Comparison of ENCODE assay signal across 8 cellular contexts in the genomic region with DNA sequence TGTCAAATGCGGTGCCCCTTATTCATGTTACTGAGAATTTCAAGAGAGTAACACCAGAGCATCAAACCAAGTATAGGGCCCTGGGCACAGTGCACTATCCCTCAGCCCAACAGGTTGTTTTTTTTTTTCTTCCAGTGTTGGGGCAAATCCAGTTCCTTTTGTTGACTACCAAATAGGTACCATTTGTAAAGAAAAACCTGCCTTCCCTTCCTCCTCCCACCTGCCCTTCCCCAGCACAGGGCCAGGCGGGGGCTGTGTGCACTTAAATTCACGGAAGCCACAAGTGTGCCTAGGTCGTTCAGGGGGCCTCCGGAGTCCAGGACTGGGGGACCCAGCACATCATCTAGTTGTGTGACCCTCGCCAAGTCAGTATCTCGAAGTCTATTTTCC. TPM values are rescaled to one million over a fixed set of nuclear protein-coding genes. Genes with fewer than 3 reads are reported as not detected.
DNase-seq lines count a peak whose midpoint lies in the region; ATAC-seq, FAIRE-seq and TF ChIP-seq lines count a peak whose summit lies in the region.

No MANE protein-coding gene starts in this region.

- peaks cover 40% of the 10 kb centered on the region for H3K4me1 Mint-ChIP-seq in activated CD4-positive, alpha-beta T cell treated with anti-CD3 and anti-CD28 coated beads for 36 hours
- peaks cover 15 to 36% (median 30%) of the 10 kb centered on the region in 3 donors for H3K4me1 Mint-ChIP-seq in T-cell

- no peak for TF ChIP-seq CTCF in gastroesophageal sphincter (IDR thresholded peaks at IDR 0.05)

- H3K9me3 ChIP-seq in gastroesophageal sphincter = no peaks in the 10 kb centered on the region
- no peaks in the 10 kb centered on the region for H3K9me3 ChIP-seq in small intestine (ENCODE audit: control insufficient read depth, low read depth)

- peak overlapping the region; percentile 74 to 94 (median 88) for H3K27ac ChIP-seq in gastroesophageal sphincter
- peak overlapping the region; percentile 78 to 96 for H3K27ac ChIP-seq in small intestine (ENCODE audit: low read depth in 1 of 2, low read length in 1 of 2)

- DNase-seq in activated CD4-positive, alpha-beta T cell treated with anti-CD3 and anti-CD28 coated beads for 36 hours = no peak
- no peak for DNase-seq in activated CD4-positive, alpha-beta T cell treated with anti-CD3 and anti-CD28 coated beads for 48 hours
- no peak for DNase-seq in T-cell
- DNase-seq in small intestine = no peak
- no peak for DNase-seq in dermis blood vessel endothelial cell
- DNase-seq in UCSD-AML1 (lab: John Stamatoyannopoulos, UW; ENCODE audit: unreplicated experiment) = no peak
- DNase-seq in stimulated activated CD8-positive, alpha-beta memory T cell treated with anti-CD3 and anti-CD28 coated beads, Interleukin-4, amount 100 ng/mL, for 48 hours = no peak

- POLR2A ChIA-PET in activated CD4-positive, alpha-beta T cell treated with anti-CD3 and anti-CD28 coated beads for 36 hours (lab: Charles Lee) = no interaction called here
- POLR2A ChIA-PET in T-cell (lab: Charles Lee) = interaction anchor here in 1 of 2 donors (0.6 kb wide), 1 partner anchor 614 kb away, joined by 3 read pairs; no protein-coding TSS in a partner anchor

- 72 to 100% methylated on average over 2 to 3 of the region's 7 CpGs for WGBS in gastroesophageal sphincter (ENCODE audit: low coverage in 1 of 2), 2 donors
- WGBS in small intestine, 3 donors = 62 to 67% (median 64%) methylated on average over 7 of the region's 7 CpGs

- H3K4me3 Mint-ChIP-seq in activated CD4-positive, alpha-beta T cell treated with anti-CD3 and anti-CD28 coated beads for 36 hours = peak overlapping the region; percentile 86
- peak overlapping the region; percentile 85 to 90 (median 88) for H3K4me3 Mint-ChIP-seq in T-cell

- no peak for FAIRE-seq in small intestine (lab: Jason Lieb, UNC)

- no peaks in the 10 kb centered on the region for H3K27me3 Mint-ChIP-seq in activated CD4-positive, alpha-beta T cell treated with anti-CD3 and anti-CD28 coated beads for 36 hours
- H3K27me3 Mint-ChIP-seq in T-cell = no peaks in the 10 kb centered on the region

- H3K4me3 ChIP-seq in gastroesophageal sphincter = peak overlapping the region; percentile 45 to 74
- H3K4me3 ChIP-seq in small intestine (ENCODE audit: low read depth in 1 of 2, low read length in 2 of 2) = peak overlapping the region; percentile 59 to 82

- H3K36me3 Mint-ChIP-seq in activated CD4-positive, alpha-beta T cell treated with anti-CD3 and anti-CD28 coated beads for 36 hours (ENCODE audit: low read depth) = peaks cover 47% of the 10 kb centered on the region
- H3K36me3 Mint-ChIP-seq in T-cell = peaks cover 30% of the 10 kb centered on the region

- H3K27ac Mint-ChIP-seq in activated CD4-positive, alpha-beta T cell treated with anti-CD3 and anti-CD28 coated beads for 36 hours = peak overlapping the region; percentile 94
- peak overlapping the region; percentile 93 to 96 for H3K27ac Mint-ChIP-seq in T-cell

- no peaks in the 10 kb centered on the region for H3K9me3 Mint-ChIP-seq in activated CD4-positive, alpha-beta T cell treated with anti-CD3 and anti-CD28 coated beads for 36 hours (ENCODE audit: low read depth)
- no peaks in the 10 kb centered on the region for H3K9me3 Mint-ChIP-seq in T-cell

- H3K27me3 ChIP-seq in gastroesophageal sphincter (no peaks in the 10 kb centered on the region), small intestine (ENCODE audit: control insufficient read depth in 2 of 2, insufficient read depth in 2 of 2, low read length in 2 of 2) (no peaks in the 10 kb centered on the region)

- H3K36me3 ChIP-seq in gastroesophageal sphincter (peaks cover 0 to 49% of the 10 kb centered on the region in 2 donors), small intestine (ENCODE audit: control insufficient read depth in 2 of 2, insufficient read depth in 2 of 2, low read length in 2 of 2) (peaks cover 3 to 7% of the 10 kb centered on the region in 2 donors)

- ATAC-seq in activated CD4-positive, alpha-beta T cell treated with anti-CD3 and anti-CD28 coated beads for 36 hours = peak; percentile 20
- ATAC-seq in T-cell (replicated peaks in 1 of 4) (peak; percentile 1 to 9 (median 3)), gastroesophageal sphincter (no peak)

- intact Hi-C loops in activated CD4-positive, alpha-beta T cell treated with anti-CD3 and anti-CD28 coated beads for 36 hours (cut with DNase I, micrococcal nuclease) = no loop called here

- CTCF ChIA-PET in activated CD4-positive, alpha-beta T cell treated with anti-CD3 and anti-CD28 coated beads for 36 hours (lab: Charles Lee) = interaction anchor here (1.1 kb wide), 1 partner anchor 44 kb away, joined by 3 read pairs; no protein-coding TSS in a partner anchor
- CTCF ChIA-PET in T-cell (lab: Charles Lee) = interaction anchor here in 1 of 2 donors (0.6 kb wide), 1 partner anchor 94 kb away, joined by 3 read pairs; no protein-coding TSS in a partner anchor

- no peak for TF ChIP-seq EP300 in gastroesophageal sphincter (IDR thresholded peaks at IDR 0.05)

- TF ChIP-seq POLR2A in gastroesophageal sphincter (IDR thresholded peaks at IDR 0.05) = no peak

- peaks cover 0 to 36% (median 10%) of the 10 kb centered on the region in 3 donors for H3K4me1 ChIP-seq in gastroesophageal sphincter
- peaks cover 0 to 2% of the 10 kb centered on the region in 2 donors for H3K4me1 ChIP-seq in small intestine (ENCODE audit: control insufficient read depth in 2 of 2, insufficient read depth in 1 of 2, low read depth in 1 of 2, low read length in 1 of 2)

RNA-seq across cellular contexts. Expression of gene SFXN4, which starts 0.6 kb away (rescaled TPM):
- total RNA-seq in activated CD4-positive, alpha-beta T cell treated with anti-CD3 and anti-CD28 coated beads for 36 hours = 10 to 100 TPM; 38.7 to 44.7 TPM
- total RNA-seq in T-cell (10 to 100 TPM; 10.4 to 19.4 (median 13.9) TPM), gastroesophageal sphincter (10 to 100 TPM; 12.7 to 25.3 (median 17.1) TPM), dermis blood vessel endothelial cell (9.4 and 14.6 TPM in 2 replicates)
- 10 to 100 TPM; 54.3 to 63.7 (median 54.6) TPM for polyA plus RNA-seq in small intestine

RNA-seq across cellular contexts. Expression of gene PRDX3, which starts 12.5 kb away (rescaled TPM):
- total RNA-seq in activated CD4-positive, alpha-beta T cell treated with anti-CD3 and anti-CD28 coated beads for 36 hours = 100 to 1,000 TPM; 160 to 217 TPM
- total RNA-seq in T-cell (10 to 100 TPM; 15.7 to 36.2 (median 34.7) TPM), gastroesophageal sphincter (100 to 1,000 TPM; 140 to 289 (median 164) TPM), dermis blood vessel endothelial cell (158 and 231 TPM in 2 replicates)
- polyA plus RNA-seq in small intestine = 100 to 1,000 TPM; 134 to 222 (median 201) TPM

RNA-seq across cellular contexts. Expression of gene GRK5, which starts 41.3 kb away (rescaled TPM):
- 10 to 100 TPM; 21.2 to 24.8 TPM for total RNA-seq in activated CD4-positive, alpha-beta T cell treated with anti-CD3 and anti-CD28 coated beads for 36 hours
- 10 to 100 TPM; 21.7 to 36.8 (median 30.6) TPM for total RNA-seq in T-cell
- total RNA-seq in gastroesophageal sphincter = 10 to 100 TPM; 28.8 to 71.6 (median 47.7) TPM
- 10 to 100 TPM; 24.4 to 50.5 (median 27.7) TPM for polyA plus RNA-seq in small intestine
- total RNA-seq in dermis blood vessel endothelial cell = 47.0 and 57.9 TPM in 2 replicates
